23 cellular contexts compared by ENCODE assay signal in the genomic region with DNA sequence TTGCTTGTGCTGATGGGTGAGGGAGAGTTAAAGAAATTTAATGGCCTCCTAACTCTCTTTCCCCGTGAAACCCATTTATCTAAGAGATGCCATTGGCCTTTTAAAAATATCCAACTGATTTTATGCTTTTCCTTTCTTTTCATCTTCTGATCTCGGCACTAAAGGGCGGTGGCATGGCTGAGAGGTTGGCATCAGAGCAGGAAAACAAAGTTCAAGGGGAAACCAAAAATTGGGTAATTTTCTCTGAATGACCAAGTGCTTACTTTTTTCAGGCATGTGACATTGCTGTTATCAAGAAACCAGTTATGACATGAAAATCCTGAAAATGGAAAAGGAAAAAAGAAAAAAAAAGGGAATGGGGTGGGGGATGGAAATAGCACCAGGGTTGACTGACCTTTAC. TPM values are rescaled to one million over a fixed set of nuclear protein-coding genes. Genes with fewer than 3 reads are reported as not detected.
DNase-seq lines count a peak whose midpoint lies in the region; ATAC-seq and TF ChIP-seq lines count a peak whose summit lies in the region.
"Had no signal": no experiment of that assay in that cellular context is flagged by ENCODE, and none has a peak within 500 bp of the region (broad histone marks: within the 10 kb centered on the region; RNA-seq: fewer than 3 reads in every experiment).

No MANE protein-coding gene starts in this region.

- POLR2A ChIA-PET in HEK293 (lab: Yijun Ruan, JAX): no interaction called here

- H3K27me3 Mint-ChIP-seq in progenitor cell of endocrine pancreas: peaks cover 6% of the 10 kb centered on the region

- CTCF ChIA-PET in HEK293 (lab: Yijun Ruan, JAX): no interaction called here

- DNase-seq in coronary artery (ENCODE audit: low spot score): no peak
- peak; percentile 61 for DNase-seq in left lobe of liver (ENCODE audit: low spot score)
- no peak for DNase-seq in progenitor cell of endocrine pancreas (ENCODE audit: low spot score, unreplicated experiment)
- DNase-seq in NCI-H1436 treated with DMSO at 0.1 percent for 48 hours (lab: John Stamatoyannopoulos, UW): no peak
- no peak for DNase-seq in NCI-H146 (lab: John Stamatoyannopoulos, UW)
- DNase-seq: BE2C; CD4-positive, CD25-positive, alpha-beta regulatory T cell; COR-L47; DMS 273 treated with DMSO at 0.1 percent for 48 hours; GF-D8; H7; IMR-90; Karpas-422; MG63; NCI-H1048; NCI-H1436; NCI-H2081; NCI-H510A; NCI-H774; SHP77 treated with DMSO at 0.1 percent for 48 hours had no signal

- TF ChIP-seq CTCF in HEK293 (tag by site-specific recombination; IDR thresholded peaks at IDR 0.05) (no peak), coronary artery (IDR thresholded peaks at IDR 0.05) (no peak), progenitor cell of endocrine pancreas (IDR thresholded peaks at IDR 0.05; ENCODE audit: unreplicated experiment) (no peak)

- H3K9me3 ChIP-seq in HEK293 (ENCODE audit: control insufficient read depth, insufficient read depth, low read depth, low read length): no peaks in the 10 kb centered on the region
- H3K9me3 ChIP-seq: BE2C, MG63 had no signal

- H3K4me3 Mint-ChIP-seq in progenitor cell of endocrine pancreas (ENCODE audit: low read depth): no peak overlapping the region
- H3K4me3 Mint-ChIP-seq: CD4-positive, CD25-positive, alpha-beta regulatory T cell had no signal

- H3K27ac ChIP-seq in HEK293 (ENCODE audit: extremely low read depth, low read depth, low read length): no peak overlapping the region
- H3K27ac ChIP-seq in coronary artery: no peak overlapping the region
- H3K27ac ChIP-seq: HL-60 had no signal

- H3K9me3 Mint-ChIP-seq in progenitor cell of endocrine pancreas (ENCODE audit: low read depth): no peaks in the 10 kb centered on the region

- H3K4me3 ChIP-seq in HEK293 (ENCODE audit: low read depth, low read length): no peak overlapping the region
- H3K4me3 ChIP-seq in coronary artery: peak overlapping the region; percentile 25
- H3K4me3 ChIP-seq: MG63 had no signal

- no peaks in the 10 kb centered on the region for H3K36me3 ChIP-seq in HEK293 (ENCODE audit: control insufficient read depth in 2 of 2, insufficient read depth in 1 of 2, low read length in 2 of 2)
- H3K36me3 ChIP-seq: BE2C, MG63 had no signal

- H3K4me1 Mint-ChIP-seq in progenitor cell of endocrine pancreas (ENCODE audit: low read depth): peaks cover 43% of the 10 kb centered on the region

- peaks cover 2% of the 10 kb centered on the region for H3K36me3 Mint-ChIP-seq in progenitor cell of endocrine pancreas (ENCODE audit: insufficient read depth)
- H3K36me3 Mint-ChIP-seq: CD4-positive, CD25-positive, alpha-beta regulatory T cell had no signal

- peak; percentile 2 for ATAC-seq in left lobe of liver
- ATAC-seq in HG02852 (IDR thresholded peaks at IDR 0.05; ENCODE audit: unreplicated experiment): no peak

- H3K27ac Mint-ChIP-seq in progenitor cell of endocrine pancreas: peak overlapping the region; percentile 47
- H3K27ac Mint-ChIP-seq: CD4-positive, CD25-positive, alpha-beta regulatory T cell had no signal

- peaks cover 3% of the 10 kb centered on the region; the same call in 1 of the 2 replicates for H3K4me1 ChIP-seq in HEK293 (ENCODE audit: control insufficient read depth, insufficient read depth, low read length)
- H3K4me1 ChIP-seq: BE2C had no signal

TF ChIP-seq in HEK293, 187 proteins besides CTCF, POLR2A, EP300 and RAD21:
- TF ChIP-seq ZNF16 (tag by site-specific recombination; IDR thresholded peaks at IDR 0.05; ENCODE audit: low read depth): no peak
- TF ChIP-seq FEZF1 (tag by site-specific recombination; IDR thresholded peaks at IDR 0.05): 0 out of 2 replicates have a peak, but pooled peaks have one; percentile 16
- TF ChIP-seq, protein P1, sequence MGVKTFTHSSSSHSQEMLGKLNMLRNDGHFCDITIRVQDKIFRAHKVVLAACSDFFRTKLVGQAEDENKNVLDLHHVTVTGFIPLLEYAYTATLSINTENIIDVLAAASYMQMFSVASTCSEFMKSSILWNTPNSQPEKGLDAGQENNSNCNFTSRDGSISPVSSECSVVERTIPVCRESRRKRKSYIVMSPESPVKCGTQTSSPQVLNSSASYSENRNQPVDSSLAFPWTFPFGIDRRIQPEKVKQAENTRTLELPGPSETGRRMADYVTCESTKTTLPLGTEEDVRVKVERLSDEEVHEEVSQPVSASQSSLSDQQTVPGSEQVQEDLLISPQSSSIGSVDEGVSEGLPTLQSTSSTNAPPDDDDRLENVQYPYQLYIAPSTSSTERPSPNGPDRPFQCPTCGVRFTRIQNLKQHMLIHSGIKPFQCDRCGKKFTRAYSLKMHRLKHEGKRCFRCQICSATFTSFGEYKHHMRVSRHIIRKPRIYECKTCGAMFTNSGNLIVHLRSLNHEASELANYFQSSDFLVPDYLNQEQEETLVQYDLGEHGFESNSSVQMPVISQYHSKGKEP (tag by site-specific recombination; IDR thresholded peaks at IDR 0.05): no peak
- TF ChIP-seq MYNN (tag by site-specific recombination; IDR thresholded peaks at IDR 0.05; ENCODE audit: borderline replicate concordance): no peak
TF ChIP-seq in HEK293: peak in this region for 1.

RNA-seq across cellular contexts. Expression of a gene that starts 3.2 kb away (rescaled TPM):
- total RNA-seq in left lobe of liver (42.9 TPM), progenitor cell of endocrine pancreas (40.4 and 41.9 TPM in 2 replicates)
- total RNA-seq: CD4-positive, CD25-positive, alpha-beta regulatory T cell had no signal
